ENCODE assay signal across 8 cellular contexts in the genomic region with DNA sequence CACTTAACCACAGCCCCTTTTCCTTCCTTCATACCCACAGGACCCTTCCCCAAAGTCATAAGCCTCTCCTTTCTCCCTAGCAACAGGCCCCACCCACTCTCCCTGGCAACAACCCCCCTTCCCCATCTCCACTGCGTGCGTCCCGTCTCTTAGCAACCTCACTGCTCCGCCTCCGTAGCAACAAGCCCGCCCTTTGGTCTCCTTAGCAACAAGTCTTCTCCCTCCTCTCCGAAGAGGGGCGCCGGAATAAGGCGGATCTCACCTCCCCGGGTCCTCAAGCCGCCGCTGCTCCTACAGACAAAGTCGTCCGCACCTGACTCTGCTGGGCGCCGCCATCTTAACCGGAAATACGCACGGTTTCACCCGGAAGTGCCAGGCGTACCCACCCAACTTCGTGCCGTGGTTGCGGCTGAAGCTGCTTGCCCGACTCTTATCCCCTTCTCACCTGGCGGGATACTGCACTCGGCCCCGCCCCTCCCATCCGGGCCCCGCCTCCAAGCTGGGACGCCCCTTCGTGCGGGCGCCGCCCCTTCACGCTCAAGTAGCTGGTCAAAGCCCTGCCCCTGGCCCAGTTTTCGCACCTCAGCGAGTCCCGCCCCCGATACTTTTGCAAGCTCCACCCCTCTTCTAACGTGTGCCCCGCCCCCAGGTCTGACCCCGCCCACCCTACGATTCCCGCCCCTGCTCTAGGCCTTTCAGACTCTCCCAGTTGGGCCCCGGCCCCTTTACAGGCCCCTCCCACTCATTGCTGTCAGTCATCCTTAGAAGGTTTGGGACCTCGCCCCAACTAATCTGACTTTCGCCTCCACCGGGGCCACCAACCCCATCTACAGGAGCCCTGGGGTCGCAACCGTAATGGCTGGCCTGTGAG. TPM values are rescaled to one million over a fixed set of nuclear protein-coding genes. Genes with fewer than 3 reads are reported as not detected.
DNase-seq lines count a peak whose midpoint lies in the region; TF ChIP-seq lines count a peak whose summit lies in the region.

A gene with protein sequence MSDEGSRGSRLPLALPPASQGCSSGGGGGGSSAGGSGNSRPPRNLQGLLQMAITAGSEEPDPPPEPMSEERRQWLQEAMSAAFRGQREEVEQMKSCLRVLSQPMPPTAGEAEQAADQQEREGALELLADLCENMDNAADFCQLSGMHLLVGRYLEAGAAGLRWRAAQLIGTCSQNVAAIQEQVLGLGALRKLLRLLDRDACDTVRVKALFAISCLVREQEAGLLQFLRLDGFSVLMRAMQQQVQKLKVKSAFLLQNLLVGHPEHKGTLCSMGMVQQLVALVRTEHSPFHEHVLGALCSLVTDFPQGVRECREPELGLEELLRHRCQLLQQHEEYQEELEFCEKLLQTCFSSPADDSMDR (minus strand): TSS at position 338 of the 871 bp plus-strand sequence. CDS start 502 bp downstream, outside the sequence.

- no peak within 1 kb of the TSS for H3K4ac ChIP-seq in H9 (ENCODE audit: low read depth, low read length)

- no peak within 1 kb of the TSS for H4K5ac ChIP-seq in H9 (ENCODE audit: insufficient read length, low read depth, low read length)

- H3K23ac ChIP-seq in H9 (ENCODE audit: insufficient read length, low read depth, low read length) = no peak within 1 kb of the TSS

- DNase-seq in EL = peak; percentile 97
- peak; percentile 99 for DNase-seq in H9
- peak; percentile 98 for DNase-seq in MM.1S
- peak; percentile 61 for DNase-seq in SIG-M5 (lab: John Stamatoyannopoulos, UW)
- peak; percentile 90 for DNase-seq in activated gamma-delta T cell (lab: John Stamatoyannopoulos, UW)
- peak; percentile 94 for DNase-seq in fibroblast of villous mesenchyme (ENCODE audit: low read depth)
- peak; percentile 97 for DNase-seq in stomach

- H3K9me3 Mint-ChIP-seq in H9 = no peaks in the 10 kb centered on the region

- H2AFZ ChIP-seq in H9 (ENCODE audit: low read length) (no peak within 1 kb of the TSS), MM.1S (ENCODE audit: low read length) (peak within 1 kb of the TSS; percentile 88), neural cell (ENCODE audit: low read depth, low read length) (peak within 1 kb of the TSS; percentile 69)

- H3K27ac ChIP-seq in H9 (ENCODE audit: insufficient read length, low read depth, low read length) (no peak within 1 kb of the TSS), MM.1S (ENCODE audit: low read length) (peak within 1 kb of the TSS; percentile 89), neural cell (ENCODE audit: low read length) (peak within 1 kb of the TSS; percentile 91), stomach (peak within 1 kb of the TSS; percentile 69 to 89 (median 78))

- peak within 1 kb of the TSS; percentile 98 to 100 (median 100) for H3K27ac Mint-ChIP-seq in H9

- intact Hi-C loops in stomach (cut with DNase I; ENCODE audit: low total_unique reads) = loop anchor here (10.0 kb wide), 1 partner anchor 215 kb away; no protein-coding TSS in a partner anchor

- H2BK15ac ChIP-seq in H9 (ENCODE audit: low read depth, low read length) = no peak within 1 kb of the TSS

- no peak within 1 kb of the TSS for H3K56ac ChIP-seq in H9 (ENCODE audit: insufficient read length, low read depth, low read length)

- no peak for TF ChIP-seq POLR2A in stomach (IDR thresholded peaks at IDR 0.05)

- no CpG with 5 or more reads among the region's 52 CpGs for WGBS in H9 (ENCODE audit: extremely low coverage, insufficient read length, low lambda C conversion rate)
- 3 to 4% (median 3%) methylated on average over 43 to 52 of the region's 52 CpGs for WGBS in stomach, 5 donors

- H2BK20ac ChIP-seq in H9 (ENCODE audit: low read depth, low read length, poor library complexity, severe bottlenecking) = no peak within 1 kb of the TSS

- peaks cover 5 to 11% (median 11%) of the 10 kb centered on the region in 3 experiments; a peak in 6 of 7 replicates for H3K36me3 Mint-ChIP-seq in H9 (ENCODE audit: insufficient read depth in 1 of 3, low read depth in 3 of 3)

- H3K79me1 ChIP-seq in H9 (ENCODE audit: insufficient read depth, low read depth, low read length, poor library complexity, severe bottlenecking) = no peaks in the 10 kb centered on the region

- no peak within 1 kb of the TSS for H4K8ac ChIP-seq in H9 (replicated peaks; ENCODE audit: insufficient read length, low read depth, low read length)

- peaks cover 34% of the 10 kb centered on the region for H3F3A ChIP-seq in MM.1S (ENCODE audit: insufficient read depth, low read length)
- no peaks in the 10 kb centered on the region for H3F3A ChIP-seq in neural cell (ENCODE audit: insufficient read depth, low read length, poor library complexity, severe bottlenecking)

- H2AK5ac ChIP-seq in H9 (ENCODE audit: insufficient read length, low read length) = no peak within 1 kb of the TSS

- H3K27me3 ChIP-seq in H9 (ENCODE audit: insufficient read depth, low read length) (no peaks in the 10 kb centered on the region), MM.1S (replicated peaks; ENCODE audit: insufficient read depth, low read length) (no peaks in the 10 kb centered on the region), neural cell (ENCODE audit: insufficient read depth, low read depth, low read length) (no peaks in the 10 kb centered on the region), stomach (peaks cover 0 to 28% (median 10%) of the 10 kb centered on the region in 3 donors)

- H3K36me3 ChIP-seq in MM.1S (replicated peaks; ENCODE audit: insufficient read depth, low read length) (no peaks in the 10 kb centered on the region), neural cell (ENCODE audit: insufficient read depth, low read length) (no peaks in the 10 kb centered on the region), stomach (peaks cover 6 to 32% (median 28%) of the 10 kb centered on the region in 4 donors)

- TF ChIP-seq RAD21 in neural cell (conservative IDR thresholded peaks at IDR 0.05) = peak; percentile 27

- no peak within 1 kb of the TSS for H2BK5ac ChIP-seq in H9 (ENCODE audit: insufficient read length, low read length)

- H4K20me1 ChIP-seq in H9 (ENCODE audit: control insufficient read depth, insufficient read depth, insufficient read length) (no peaks in the 10 kb centered on the region), MM.1S (ENCODE audit: insufficient read depth, low read length) (no peaks in the 10 kb centered on the region), neural cell (ENCODE audit: insufficient read depth) (no peaks in the 10 kb centered on the region)

- H3K9me2 ChIP-seq in MM.1S (replicated peaks; ENCODE audit: insufficient read depth, low read length) (no peaks in the 10 kb centered on the region), neural cell (ENCODE audit: insufficient read depth, low read length) (no peaks in the 10 kb centered on the region)

- H3K4me1 ChIP-seq in H9 (ENCODE audit: insufficient read depth, low read length) = no peaks in the 10 kb centered on the region; the same call in 1 of the 2 replicates
- peaks cover 49% of the 10 kb centered on the region for H3K4me1 ChIP-seq in MM.1S (ENCODE audit: low read length)
- peaks cover 14 to 50% (median 27%) of the 10 kb centered on the region in 4 donors for H3K4me1 ChIP-seq in stomach

- H3K9me3 ChIP-seq in H9 (ENCODE audit: control insufficient read depth, low read depth, low read length) (no peaks in the 10 kb centered on the region), MM.1S (replicated peaks; ENCODE audit: insufficient read depth, low read length) (no peaks in the 10 kb centered on the region), neural cell (ENCODE audit: low read length) (no peaks in the 10 kb centered on the region), stomach (no peaks in the 10 kb centered on the region)

- no peak within 1 kb of the TSS for H2BK12ac ChIP-seq in H9 (ENCODE audit: insufficient read length, low read depth, low read length)

- peak; percentile 72 for TF ChIP-seq EP300 in neural cell (conservative IDR thresholded peaks at IDR 0.05; ENCODE audit: poor library complexity, severe bottlenecking)
- no peak for TF ChIP-seq EP300 in stomach (IDR thresholded peaks at IDR 0.05)

- peak within 1 kb of the TSS; percentile 99 to 100 for H3K4me3 Mint-ChIP-seq in H9

- no peak within 1 kb of the TSS for H4K91ac ChIP-seq in H9 (ENCODE audit: insufficient read length, low read depth, low read length)

- H2BK120ac ChIP-seq in H9 (ENCODE audit: low read depth, low read length, poor library complexity, severe bottlenecking) = no peak within 1 kb of the TSS

- H3K4me2 ChIP-seq in H9 (ENCODE audit: insufficient read depth, insufficient read length, low read length) = peak within 1 kb of the TSS; percentile 76
- H3K4me2 ChIP-seq in MM.1S (ENCODE audit: low read depth, low read length) = peak within 1 kb of the TSS; percentile 97
- H3K4me2 ChIP-seq in neural cell (ENCODE audit: low read length) = peak within 1 kb of the TSS; percentile 90

- H3K14ac ChIP-seq in H9 (ENCODE audit: insufficient read depth, low read length) = no peak within 1 kb of the TSS

- no peaks in the 10 kb centered on the region for H3K79me2 ChIP-seq in H9 (ENCODE audit: insufficient read depth, low read length)
- H3K79me2 ChIP-seq in MM.1S (ENCODE audit: low read length) = peaks cover 28% of the 10 kb centered on the region
- peaks cover 27% of the 10 kb centered on the region for H3K79me2 ChIP-seq in neural cell (replicated peaks; ENCODE audit: insufficient read depth, low read length)

- H3K23me2 ChIP-seq in H9 (ENCODE audit: insufficient read length, low read depth, low read length, poor library complexity, severe bottlenecking) = peaks cover 11% of the 10 kb centered on the region

- H3K4me1 Mint-ChIP-seq in H9 = peaks cover 16 to 22% of the 10 kb centered on the region in 2 experiments

- H3K27me3 Mint-ChIP-seq in H9 (ENCODE audit: low read depth) = no peaks in the 10 kb centered on the region; the same call in 1 of the 2 replicates

- H3K18ac ChIP-seq in H9 (ENCODE audit: insufficient read length, low read depth, low read length) = peak within 1 kb of the TSS; percentile 60

- TF ChIP-seq CTCF in H9 (conservative IDR thresholded peaks at IDR 0.05) (no peak), MM.1S (IDR thresholded peaks at IDR 0.05; ENCODE audit: low read length) (no peak), fibroblast of villous mesenchyme (IDR thresholded peaks at IDR 0.05; ENCODE audit: insufficient read depth, low read depth, low read length) (no peak), neural cell (IDR thresholded peaks at IDR 0.05; ENCODE audit: poor library complexity, severe bottlenecking) (peak; percentile 19), stomach (IDR thresholded peaks at IDR 0.05) (peak in 1 of 7 experiments; percentile 10)

- H3T11ph ChIP-seq in H9 (ENCODE audit: low read length) = no peak within 1 kb of the TSS

- H3K9ac ChIP-seq in H9 (ENCODE audit: extremely low read depth, insufficient read length, low read length) (peak within 1 kb of the TSS; percentile 41), MM.1S (ENCODE audit: low read length) (peak within 1 kb of the TSS; percentile 87), neural cell (ENCODE audit: low read length) (peak within 1 kb of the TSS; percentile 85)

- peak within 1 kb of the TSS; percentile 100 for H3K4me3 ChIP-seq in MM.1S (ENCODE audit: low read length)
- peak within 1 kb of the TSS; percentile 85 for H3K4me3 ChIP-seq in fibroblast of villous mesenchyme (ENCODE audit: low read depth, low read length)
- H3K4me3 ChIP-seq in neural cell (ENCODE audit: low read length) = peak within 1 kb of the TSS; percentile 90
- H3K4me3 ChIP-seq in stomach = peak within 1 kb of the TSS; percentile 73 to 86 (median 84)

RNA-seq across cellular contexts. Expression of the gene that starts here (rescaled TPM):
- total RNA-seq in H9 (2021) (47.4 and 50.7 TPM in 2 replicates), fibroblast of villous mesenchyme (25.0 and 31.9 TPM in 2 replicates), stomach (10 to 100 TPM in 3 of 5 donors, 1 to 10 TPM in 2; 5.3 to 69.2 (median 14.9) TPM)
- polyA plus RNA-seq in neural cell (61.1 and 86.8 TPM in 2 replicates), stomach (10 to 100 TPM; 27.5 to 40.2 (median 32.6) TPM)
- 40.9 and 46.5 TPM in 2 replicates for polyA minus RNA-seq in neural cell
